Comparison of ENCODE assay signal across 7 cellular contexts in the genomic region with DNA sequence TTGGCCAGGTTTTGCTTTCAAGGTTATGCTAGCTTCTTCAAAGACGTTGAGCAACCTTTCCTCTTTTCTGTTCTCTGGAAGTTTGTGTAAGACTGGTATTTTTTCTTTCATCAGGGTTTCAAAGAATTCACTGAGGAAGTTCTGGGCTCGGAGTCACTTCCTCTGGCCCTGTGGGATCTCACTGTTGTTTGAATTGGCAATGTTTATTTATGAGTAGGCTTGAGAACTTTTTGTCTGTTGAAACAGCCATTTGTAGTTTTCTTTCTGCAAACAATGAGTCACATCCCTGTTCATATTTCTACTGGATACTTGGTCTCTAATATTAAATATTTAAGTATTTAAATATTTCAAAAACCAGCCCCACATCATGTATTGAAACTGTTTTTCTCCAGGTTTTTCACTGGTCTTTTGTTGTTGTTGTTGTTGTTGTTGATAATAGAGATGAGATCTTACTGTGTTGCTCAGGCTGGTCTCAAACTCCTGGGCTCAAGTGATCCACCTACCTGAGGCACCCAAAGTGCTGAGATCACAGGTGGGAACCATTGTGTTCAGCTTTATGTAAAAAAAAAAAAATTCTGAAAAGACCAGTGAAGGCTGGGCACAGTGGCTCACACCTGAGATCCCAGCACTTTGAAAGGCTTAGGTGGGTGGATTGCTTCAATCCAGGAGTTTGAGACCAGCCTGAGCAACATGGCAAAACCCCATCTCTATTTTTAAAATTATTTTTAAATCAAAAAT.
A peak's percentile ranks its signal among the peaks of the same experiment; 100 is the strongest.
DNase-seq lines count a peak whose midpoint lies in the region; ATAC-seq and TF ChIP-seq lines count a peak whose summit lies in the region.

No MANE protein-coding gene starts in this region.

- DNase-seq in HL-60 (ENCODE audit: low read depth in 1 of 2, low spot score in 1 of 2): peak; percentile 82 to 85
- DNase-seq in SW 1271 (lab: John Stamatoyannopoulos, UW): peak; percentile 76 to 93
- DNase-seq in fibroblast of gingiva (ENCODE audit: low read depth): peak; percentile 96
- DNase-seq in activated CD8-positive, alpha-beta memory T cell treated with anti-CD3 and anti-CD28 coated beads, Interleukin-2, amount 50 U/mL, for 48 hours: no peak

- no peaks in the 10 kb centered on the region for H3K9me3 ChIP-seq in neutrophil

- H3K27ac ChIP-seq in HL-60 (replicated peaks) (peak overlapping the region; percentile 90), neutrophil (peak overlapping the region; percentile 96)

- TF ChIP-seq CTCF in HL-60 (IDR thresholded peaks at IDR 0.05; ENCODE audit: insufficient read depth, low read length): no peak
- TF ChIP-seq CTCF in neutrophil (IDR thresholded peaks at IDR 0.05): no peak

- peaks cover 58 to 66% of the 10 kb centered on the region in 2 experiments for H3K4me1 ChIP-seq in neutrophil (ENCODE audit: control insufficient read depth in 1 of 2, insufficient read depth in 1 of 2, low read depth in 1 of 2, low read length in 1 of 2)

- no peaks in the 10 kb centered on the region for H3K36me3 ChIP-seq in neutrophil

- ATAC-seq in GM18511 (IDR thresholded peaks at IDR 0.05; ENCODE audit: unreplicated experiment) (no peak), GM21423 (IDR thresholded peaks at IDR 0.05; ENCODE audit: unreplicated experiment) (no peak)

- H3K4me3 ChIP-seq in HL-60 (replicated peaks; ENCODE audit: insufficient read depth, low read length) (no peak overlapping the region), neutrophil (ENCODE audit: low read depth in 1 of 2, low read length in 1 of 2) (peak overlapping the region; percentile 28 to 44)

- H3K27me3 ChIP-seq in HL-60 (ENCODE audit: insufficient read depth, poor library complexity, severe bottlenecking) (no peaks in the 10 kb centered on the region), neutrophil (no peaks in the 10 kb centered on the region)
